In genomic region chr3:120780977-120781376, GRCh38 we compare ENCODE assay signal across 9 cellular contexts. TPM values are rescaled to one million over a fixed set of nuclear protein-coding genes. Genes with fewer than 3 reads are reported as not detected.
DNase-seq lines count a peak whose midpoint lies in the region; ATAC-seq, FAIRE-seq and TF ChIP-seq lines count a peak whose summit lies in the region.
"Had no signal": no experiment of that assay in that cellular context is flagged by ENCODE, and none has a peak within 500 bp of the region (broad histone marks: within the 10 kb centered on the region; RNA-seq: fewer than 3 reads in every experiment).

No MANE protein-coding gene starts in this region.

- no peak overlapping the region for H2AFZ ChIP-seq in HepG2 (ENCODE audit: low read length)

- BruUV-seq in HepG2 (replicated peaks; lab: Mats Ljungman, UMichigan): no TSS peak

- no peaks in the 10 kb centered on the region for H3K4me1 Mint-ChIP-seq in activated CD4-positive, alpha-beta T cell treated with anti-CD3 and anti-CD28 coated beads for 36 hours

- H3K27ac Mint-ChIP-seq in activated CD4-positive, alpha-beta T cell treated with anti-CD3 and anti-CD28 coated beads for 36 hours: no peak overlapping the region

- 45 to 59% (median 50%) methylated on average over 13 of the region's 13 CpGs for WGBS in adrenal gland, 4 donors
- WGBS in HepG2 (ENCODE audit: low lambda C conversion rate): 98% methylated on average over 13 of the region's 13 CpGs

- no peak for ATAC-seq in activated CD4-positive, alpha-beta T cell treated with anti-CD3 and anti-CD28 coated beads for 36 hours
- peak; percentile 69 for ATAC-seq in HG03097 (IDR thresholded peaks at IDR 0.05; ENCODE audit: low FRiP score, unreplicated experiment)
- ATAC-seq in HepG2: no peak

- H3K9me3 Mint-ChIP-seq in activated CD4-positive, alpha-beta T cell treated with anti-CD3 and anti-CD28 coated beads for 36 hours (ENCODE audit: low read depth): no peaks in the 10 kb centered on the region

- TF ChIP-seq CTCF in adrenal gland (IDR thresholded peaks at IDR 0.05) (no peak), HepG2 (CRISPR knock-in tag; IDR thresholded peaks at IDR 0.05) (no peak)

- H3K4me3 ChIP-seq in adrenal gland: no peak overlapping the region
- no peak overlapping the region for H3K4me3 ChIP-seq in HepG2 (replicated peaks in 1 of 3; ENCODE audit: insufficient read depth in 1 of 3, low read depth in 2 of 3, low read length in 3 of 3)

- no peaks in the 10 kb centered on the region for H4K20me1 ChIP-seq in HepG2 (ENCODE audit: insufficient read depth, low read length)

- TF ChIP-seq EP300 in HepG2 (IDR thresholded peaks at IDR 0.05; ENCODE audit: low read depth in 2 of 2, low read length in 2 of 2) (no peak), HepG2 (CRISPR knock-in tag; IDR thresholded peaks at IDR 0.05; ENCODE audit: borderline replicate concordance) (no peak)

- in situ Hi-C loops in HepG2 (cut with HindIII; ENCODE audit: extremely low pct_ligation_motif_present, low pct_unique_long_range_greater_than_20kb): no loop called here

- H3K27ac ChIP-seq in adrenal gland (peak overlapping the region in 3 of 5 donors; percentile 77 to 80 (median 77)), HepG2 (ENCODE audit: extremely low read length, insufficient read depth, low read length) (no peak overlapping the region)

- DNase-seq in activated CD4-positive, alpha-beta T cell treated with anti-CD3 and anti-CD28 coated beads for 36 hours: peak; percentile 5
- DNase-seq in activated CD4-positive, alpha-beta T cell treated with anti-CD3 and anti-CD28 coated beads for 48 hours: no peak
- DNase-seq in adrenal gland (peak; percentile 83 to 93 (median 90)), stromal cell of bone marrow (ENCODE audit: low read depth) (peak; percentile 49), HepG2 (ENCODE audit: low spot score) (no peak), NCI-H1436 (lab: John Stamatoyannopoulos, UW) (no peak)
- no peak for DNase-seq in effector CD8-positive, alpha-beta T cell (lab: John Stamatoyannopoulos, UW)

- H3K27me3 Mint-ChIP-seq in activated CD4-positive, alpha-beta T cell treated with anti-CD3 and anti-CD28 coated beads for 36 hours: no peaks in the 10 kb centered on the region

- intact Hi-C loops in activated CD4-positive, alpha-beta T cell treated with anti-CD3 and anti-CD28 coated beads for 36 hours (cut with DNase I, micrococcal nuclease): no loop called here
- intact Hi-C loops in adrenal gland (cut with DNase I): no loop called here
- intact Hi-C loops in HepG2 (cut with micrococcal nuclease; ENCODE audit: unreplicated experiment): no loop called here

- POLR2A ChIA-PET in activated CD4-positive, alpha-beta T cell treated with anti-CD3 and anti-CD28 coated beads for 36 hours (lab: Charles Lee): no interaction called here
- POLR2A ChIA-PET in HepG2 (lab: Yijun Ruan, JAX): no interaction called here

- H3K36me3 Mint-ChIP-seq in activated CD4-positive, alpha-beta T cell treated with anti-CD3 and anti-CD28 coated beads for 36 hours (ENCODE audit: low read depth): peaks cover 26% of the 10 kb centered on the region

- H3K4me2 ChIP-seq in HepG2 (ENCODE audit: low read depth, low read length): no peak overlapping the region

- H3K4me1 ChIP-seq in adrenal gland (replicated peaks in 1 of 2) (no peaks in the 10 kb centered on the region), HepG2 (ENCODE audit: insufficient read depth, low read length) (no peaks in the 10 kb centered on the region)

- H3K9me3 ChIP-seq in adrenal gland (replicated peaks in 1 of 3) (no peaks in the 10 kb centered on the region), HepG2 (ENCODE audit: low read length) (no peaks in the 10 kb centered on the region)

- TF ChIP-seq POLR2A in adrenal gland (IDR thresholded peaks at IDR 0.05): peak in 1 of 2 donors; percentile 60
- TF ChIP-seq POLR2A in HepG2 (IDR thresholded peaks at IDR 0.05; ENCODE audit: insufficient read depth in 1 of 2, low read depth in 2 of 2, low read length in 2 of 2): no peak

- H3K27me3 ChIP-seq in adrenal gland (no peaks in the 10 kb centered on the region), HepG2 (ENCODE audit: control insufficient read depth in 1 of 2, insufficient read depth in 2 of 2, low read length in 2 of 2) (no peaks in the 10 kb centered on the region)

- H3K4me3 Mint-ChIP-seq in activated CD4-positive, alpha-beta T cell treated with anti-CD3 and anti-CD28 coated beads for 36 hours: no peak overlapping the region

- TF ChIP-seq RAD21 in HepG2 (CRISPR knock-in tag; IDR thresholded peaks at IDR 0.05): no peak

- H3K36me3 ChIP-seq in adrenal gland (replicated peaks in 1 of 2) (peaks cover 0 to 5% of the 10 kb centered on the region in 2 donors), HepG2 (replicated peaks in 1 of 2; ENCODE audit: control insufficient read depth in 1 of 2, insufficient read depth in 2 of 2, low read length in 2 of 2) (peaks cover 5 to 34% of the 10 kb centered on the region in 2 experiments; a peak in 4 of 5 replicates)

- no peak for FAIRE-seq in HepG2 (lab: Jason Lieb, UNC)
- FAIRE-seq: A204.1 had no signal

- no peak overlapping the region for H3K9ac ChIP-seq in HepG2 (ENCODE audit: insufficient read depth, low read depth, low read length)

- CTCF ChIA-PET in activated CD4-positive, alpha-beta T cell treated with anti-CD3 and anti-CD28 coated beads for 36 hours (lab: Charles Lee): interaction anchor here (0.6 to 1.6 kb wide), 4 partner anchors 13 to 183 kb away, joined by 3 to 7 read pairs (median 4); no protein-coding TSS in a partner anchor
- CTCF ChIA-PET in HepG2 (lab: Yijun Ruan, JAX; ENCODE audit: low intra/inter-chr PET ratio, low total read pairs): no interaction called here

- H3K79me2 ChIP-seq in HepG2 (ENCODE audit: insufficient read depth, low read length): no peaks in the 10 kb centered on the region

TF ChIP-seq in HepG2, 621 proteins besides CTCF, POLR2A, EP300 and RAD21:
- TF ChIP-seq ZFP82 (CRISPR knock-in tag; IDR thresholded peaks at IDR 0.05; ENCODE audit: borderline replicate concordance) (no peak), NFYB (CRISPR knock-in tag; IDR thresholded peaks at IDR 0.05) (no peak), SALL2 (CRISPR knock-in tag; IDR thresholded peaks at IDR 0.05) (no peak), POGZ (CRISPR knock-in tag; IDR thresholded peaks at IDR 0.05) (no peak)

RNA-seq across cellular contexts. Expression of gene GTF2E1, which starts 38.4 kb away (rescaled TPM):
- total RNA-seq in activated CD4-positive, alpha-beta T cell treated with anti-CD3 and anti-CD28 coated beads for 36 hours: 10 to 100 TPM; 26.1 to 27.0 TPM
- total RNA-seq in adrenal gland: 10 to 100 TPM; 11.6 to 37.3 (median 26.5) TPM
- polyA plus RNA-seq in adrenal gland: 10 to 100 TPM; 10.2 to 29.0 (median 15.2) TPM
- 21.5 and 29.0 TPM in 2 replicates for total RNA-seq in HepG2 (2016; rRNA removed; fragmentation: Illumina TruSeq; extraction: Trizol)
- total RNA-seq in HepG2 (2016; cell fraction: cytosol; rRNA removed; fragmentation: Illumina TruSeq; extraction: Trizol; ENCODE audit: low read depth): 13.7 and 17.7 TPM in 2 replicates
- total RNA-seq in HepG2 (2016; cell fraction: insoluble cytoplasmic fraction; rRNA removed; fragmentation: Illumina TruSeq; extraction: Trizol): 19.8 and 26.6 TPM in 2 replicates
- total RNA-seq in HepG2 (2016; cell fraction: membrane; rRNA removed; fragmentation: Illumina TruSeq; extraction: Trizol): 8.6 and 13.7 TPM in 2 replicates
- total RNA-seq in HepG2 (2016; cell fraction: nucleus; rRNA removed; fragmentation: Illumina TruSeq; extraction: Trizol): 11.6 and 16.6 TPM in 2 replicates
- 7.7 and 8.3 TPM in 2 replicates for polyA plus RNA-seq in HepG2 (2011; rRNA removed)
- 5.3 and 6.9 TPM in 2 replicates for polyA plus RNA-seq in HepG2 (2011; cell fraction: cytosol; rRNA removed)
- polyA plus RNA-seq in HepG2 (2011; cell fraction: nucleus; rRNA removed): 2.2 and 4.6 TPM in 2 replicates
- polyA plus RNA-seq in HepG2 (2012): 8.4 and 9.2 TPM in 2 replicates
- 0.76 and 1.3 TPM in 2 replicates for polyA plus RNA-seq in HepG2 (2016; cell fraction: cytosol; fragmentation: Illumina TruSeq; extraction: Trizol; ENCODE audit: low read depth)
- polyA plus RNA-seq in HepG2 (2016; cell fraction: insoluble cytoplasmic fraction; fragmentation: Illumina TruSeq; extraction: Trizol; ENCODE audit: low read depth): 16.9 and 19.8 TPM in 2 replicates
- polyA plus RNA-seq in HepG2 (2016; cell fraction: membrane; fragmentation: Illumina TruSeq; extraction: Trizol; ENCODE audit: low read depth): 3.4 and 3.9 TPM in 2 replicates
- 13.4 and 14.7 TPM in 2 replicates for polyA plus RNA-seq in HepG2 (2016; cell fraction: nucleus; fragmentation: Illumina TruSeq; extraction: Trizol; ENCODE audit: insufficient read depth, low read depth)
- polyA minus RNA-seq in HepG2 (2011; rRNA and poly(A)+ RNA removed; ENCODE audit: low replicate concordance): 4.0 and 23.8 TPM in 2 replicates
- 6.5 and 8.1 TPM in 2 replicates for polyA minus RNA-seq in HepG2 (2011; cell fraction: cytosol; rRNA and poly(A)+ RNA removed)
- 7.3 and 14.3 TPM in 2 replicates for polyA minus RNA-seq in HepG2 (2011; cell fraction: nucleus; rRNA and poly(A)+ RNA removed)

RNA-seq across cellular contexts. Expression of gene RABL3, which starts 38.7 kb away (rescaled TPM):
- total RNA-seq in activated CD4-positive, alpha-beta T cell treated with anti-CD3 and anti-CD28 coated beads for 36 hours: 10 to 100 TPM; 35.5 to 37.8 TPM
- total RNA-seq in adrenal gland (10 to 100 TPM; 23.8 to 75.4 (median 53.0) TPM), HepG2 (2016; rRNA removed; fragmentation: Illumina TruSeq; extraction: Trizol) (31.9 and 48.3 TPM in 2 replicates)
- polyA plus RNA-seq in adrenal gland (10 to 100 TPM in 1 of 3 donors, 1 to 10 TPM in 2; 5.8 to 94.2 (median 9.0) TPM), HepG2 (2011; rRNA removed) (3.8 and 4.8 TPM in 2 replicates)
- total RNA-seq in HepG2 (2016; cell fraction: cytosol; rRNA removed; fragmentation: Illumina TruSeq; extraction: Trizol; ENCODE audit: low read depth): 5.2 and 5.9 TPM in 2 replicates
- total RNA-seq in HepG2 (2016; cell fraction: insoluble cytoplasmic fraction; rRNA removed; fragmentation: Illumina TruSeq; extraction: Trizol): 31.0 and 46.6 TPM in 2 replicates
- 8.3 and 9.8 TPM in 2 replicates for total RNA-seq in HepG2 (2016; cell fraction: membrane; rRNA removed; fragmentation: Illumina TruSeq; extraction: Trizol)
- 16.0 and 17.0 TPM in 2 replicates for total RNA-seq in HepG2 (2016; cell fraction: nucleus; rRNA removed; fragmentation: Illumina TruSeq; extraction: Trizol)
- 1.7 and 3.2 TPM in 2 replicates for polyA plus RNA-seq in HepG2 (2011; cell fraction: cytosol; rRNA removed)
- polyA plus RNA-seq in HepG2 (2011; cell fraction: nucleus; rRNA removed): 1.3 and 2.1 TPM in 2 replicates
- 14.0 and 15.4 TPM in 2 replicates for polyA plus RNA-seq in HepG2 (2012)
- 4.4 and 5.0 TPM in 2 replicates for polyA plus RNA-seq in HepG2 (2016; cell fraction: cytosol; fragmentation: Illumina TruSeq; extraction: Trizol; ENCODE audit: low read depth)
- polyA plus RNA-seq in HepG2 (2016; cell fraction: insoluble cytoplasmic fraction; fragmentation: Illumina TruSeq; extraction: Trizol; ENCODE audit: low read depth): 44.8 and 45.3 TPM in 2 replicates
- polyA plus RNA-seq in HepG2 (2016; cell fraction: membrane; fragmentation: Illumina TruSeq; extraction: Trizol; ENCODE audit: low read depth): 5.6 and 7.1 TPM in 2 replicates
- 13.8 and 15.4 TPM in 2 replicates for polyA plus RNA-seq in HepG2 (2016; cell fraction: nucleus; fragmentation: Illumina TruSeq; extraction: Trizol; ENCODE audit: insufficient read depth, low read depth)
- 1.3 and 4.8 TPM in 2 replicates for polyA minus RNA-seq in HepG2 (2011; rRNA and poly(A)+ RNA removed; ENCODE audit: low replicate concordance)
- 2.7 and 4.0 TPM in 2 replicates for polyA minus RNA-seq in HepG2 (2011; cell fraction: cytosol; rRNA and poly(A)+ RNA removed)
- 10.3 and 10.7 TPM in 2 replicates for polyA minus RNA-seq in HepG2 (2011; cell fraction: nucleus; rRNA and poly(A)+ RNA removed)

Comparison
In these comparisons a context has a peak if more than half of its experiments do, and no peak if none do; other contexts are left out.
1. DNase-seq: peak in activated CD4-positive, alpha-beta T cell treated with anti-CD3 and anti-CD28 coated beads for 36 hours (single experiment), adrenal gland (7 of 7) and stromal cell of bone marrow (single experiment); none in activated CD4-positive, alpha-beta T cell treated with anti-CD3 and anti-CD28 coated beads for 48 hours (single experiment), HepG2 (single experiment), effector CD8-positive, alpha-beta T cell (single experiment) and NCI-H1436 (single experiment).